Comparison of ENCODE assay signal across 8 cellular contexts in the genomic region with DNA sequence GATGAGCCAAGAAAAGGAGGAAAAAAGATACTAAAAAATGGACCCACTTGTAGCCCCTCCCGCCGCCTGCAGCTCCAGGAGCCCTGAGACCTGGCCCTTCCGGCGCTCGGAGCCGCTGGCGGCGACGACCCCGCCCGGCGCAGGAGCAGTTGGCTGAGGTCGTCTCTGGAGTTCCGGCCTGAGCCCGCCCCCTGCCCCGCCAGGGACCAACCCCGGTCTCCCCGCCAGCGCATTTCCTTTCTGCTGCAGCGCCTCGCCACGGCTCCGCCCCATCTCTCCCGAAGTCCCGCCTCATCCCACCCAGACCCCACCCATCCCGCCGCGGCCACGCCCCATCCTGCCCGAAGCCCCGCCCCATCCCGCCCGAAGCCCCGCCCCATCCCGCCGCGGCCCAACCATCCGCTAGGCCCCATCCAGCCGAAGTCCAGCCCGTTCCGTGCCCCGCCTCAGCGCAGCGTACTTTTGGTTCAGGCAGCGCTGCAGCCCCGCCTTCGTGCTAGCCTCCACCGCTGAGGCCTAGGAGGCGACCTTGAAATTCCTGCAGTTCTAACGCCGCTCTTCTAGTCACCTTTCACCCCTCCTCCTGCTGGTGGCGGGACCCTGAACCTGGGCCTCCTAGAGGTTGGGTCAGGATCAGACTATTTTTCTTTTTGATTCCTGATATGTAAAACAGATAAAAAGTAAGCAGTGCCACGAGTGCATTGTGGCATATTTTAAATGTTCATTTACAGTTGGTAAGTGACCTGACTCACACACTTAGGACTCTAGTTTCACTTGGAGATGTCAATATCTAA. TPM values are rescaled to one million over a fixed set of nuclear protein-coding genes. Genes with fewer than 3 reads are reported as not detected.
DNase-seq lines count a peak whose midpoint lies in the region; ATAC-seq, FAIRE-seq and TF ChIP-seq lines count a peak whose summit lies in the region.

A gene with protein sequence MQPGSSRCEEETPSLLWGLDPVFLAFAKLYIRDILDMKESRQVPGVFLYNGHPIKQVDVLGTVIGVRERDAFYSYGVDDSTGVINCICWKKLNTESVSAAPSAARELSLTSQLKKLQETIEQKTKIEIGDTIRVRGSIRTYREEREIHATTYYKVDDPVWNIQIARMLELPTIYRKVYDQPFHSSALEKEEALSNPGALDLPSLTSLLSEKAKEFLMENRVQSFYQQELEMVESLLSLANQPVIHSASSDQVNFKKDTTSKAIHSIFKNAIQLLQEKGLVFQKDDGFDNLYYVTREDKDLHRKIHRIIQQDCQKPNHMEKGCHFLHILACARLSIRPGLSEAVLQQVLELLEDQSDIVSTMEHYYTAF (minus strand): TSS at position 132 of the 794 bp plus-strand sequence. CDS start 590 bp downstream, outside the sequence.

- H3K9me3 Mint-ChIP-seq in T-helper 1 cell treated with Interleukin-12 subunit alpha and Interleukin-12 subunit beta and Interleukin-4 antibody, amounts not matched to agents 30 μg/mL and 1 μg/mL, for 36 hours = peaks cover 10% of the 10 kb centered on the region

- H3K27me3 Mint-ChIP-seq in T-helper 1 cell treated with Interleukin-12 subunit alpha and Interleukin-12 subunit beta and Interleukin-4 antibody, amounts not matched to agents 30 μg/mL and 1 μg/mL, for 36 hours (ENCODE audit: low read depth) = no peaks in the 10 kb centered on the region

- H3K4me1 ChIP-seq in psoas muscle = peaks cover 26% of the 10 kb centered on the region

- H3K4me1 Mint-ChIP-seq in T-helper 1 cell treated with Interleukin-12 subunit alpha and Interleukin-12 subunit beta and Interleukin-4 antibody, amounts not matched to agents 30 μg/mL and 1 μg/mL, for 36 hours (ENCODE audit: low read depth) = peaks cover 33% of the 10 kb centered on the region

- in situ Hi-C loops in GM13977 (cut with MboI; ENCODE audit: low pct_unique_long_range_greater_than_20kb, low sequenced_read_pairs, unreplicated experiment) = no loop called here

- no peaks in the 10 kb centered on the region for H3K9me3 ChIP-seq in psoas muscle

- no peaks in the 10 kb centered on the region for H3K36me3 ChIP-seq in psoas muscle (ENCODE audit: insufficient read depth in 1 of 2, low read depth in 1 of 2)

- WGBS in psoas muscle, 3 donors = 0 to 1% (median 0%) methylated on average over 45 to 53 of the region's 53 CpGs

- peak within 1 kb of the TSS; percentile 95 for H3K27ac ChIP-seq in psoas muscle

- DNase-seq in GM13977 (ENCODE audit: low spot score) (peak; percentile 97), NCI-H1694 (lab: John Stamatoyannopoulos, UW) (peak; percentile 59), amygdala (lab: John Stamatoyannopoulos, UW) (peak; percentile 38 to 99 (median 96)), left ventricle myocardium superior (peak; percentile 98), psoas muscle (peak; percentile 97 to 99), urothelium cell line (ENCODE audit: low spot score) (peak; percentile 99)

- no peak for FAIRE-seq in urothelium cell line (lab: Jason Lieb, UNC)

- TF ChIP-seq CTCF in GM13977 (IDR thresholded peaks at IDR 0.05; ENCODE audit: extremely low read depth, insufficient read depth, missing control alignments) (peak; percentile 9), psoas muscle (IDR thresholded peaks at IDR 0.05) (no peak)

- ATAC-seq in HG02884 (IDR thresholded peaks at IDR 0.05; ENCODE audit: unreplicated experiment) (peak; percentile 87), left ventricle myocardium superior (peak; percentile 98), psoas muscle (peak; percentile 96 to 98 (median 96))

- intact Hi-C loops in left ventricle myocardium superior (cut with micrococcal nuclease) (no loop called here), psoas muscle (cut with DNase I) (no loop called here)

- H3K36me3 Mint-ChIP-seq in T-helper 1 cell treated with Interleukin-12 subunit alpha and Interleukin-12 subunit beta and Interleukin-4 antibody, amounts not matched to agents 30 μg/mL and 1 μg/mL, for 36 hours (ENCODE audit: low read depth) = peaks cover 23% of the 10 kb centered on the region

- H3K27ac Mint-ChIP-seq in T-helper 1 cell treated with Interleukin-12 subunit alpha and Interleukin-12 subunit beta and Interleukin-4 antibody, amounts not matched to agents 30 μg/mL and 1 μg/mL, for 36 hours = peak within 1 kb of the TSS; percentile 97

- no peaks in the 10 kb centered on the region for H3K27me3 ChIP-seq in psoas muscle (ENCODE audit: insufficient read depth in 3 of 3, low read length in 2 of 3)

- H3K4me3 ChIP-seq in psoas muscle = peak within 1 kb of the TSS; percentile 79

- peak within 1 kb of the TSS; percentile 96 for H3K4me3 Mint-ChIP-seq in T-helper 1 cell treated with Interleukin-12 subunit alpha and Interleukin-12 subunit beta and Interleukin-4 antibody, amounts not matched to agents 30 μg/mL and 1 μg/mL, for 36 hours

RNA-seq across cellular contexts. Expression of the gene that starts here (rescaled TPM):
- total RNA-seq in left ventricle myocardium superior (33.2 TPM), psoas muscle (10 to 100 TPM; 15.4 to 22.7 (median 18.8) TPM)
- 10 to 100 TPM; 15.3 to 19.8 (median 15.9) TPM for polyA plus RNA-seq in psoas muscle

Comparison
In these comparisons a context has a peak if more than half of its experiments do, and no peak if none do; other contexts are left out.
1. Peak in every context shown above with its lines: DNase-seq, ATAC-seq, H3K4me3 ChIP-seq and H3K27ac ChIP-seq.